ENCODE assay signal across 1 cellular context in genomic region chr20:34825530-34826362, GRCh38.
A peak's percentile ranks its signal among the peaks of the same experiment; 100 is the strongest.
TF ChIP-seq lines count a peak whose summit lies in the region.

Gene NCOA6, minus strand, starts transcription at chr20:34825651. Its CDS starts 43,296 bp downstream, at chr20:34782355.

TF ChIP-seq in HepG2, 621 proteins besides CTCF, POLR2A, EP300 and RAD21 (continued from another document and continues in another):
- no peak for TF ChIP-seq ZNF318 (CRISPR knock-in tag; IDR thresholded peaks at IDR 0.05)
- no peak for TF ChIP-seq TEF (CRISPR knock-in tag; IDR thresholded peaks at IDR 0.05)
- TF ChIP-seq ZSCAN20 (CRISPR knock-in tag; IDR thresholded peaks at IDR 0.05; ENCODE audit: borderline replicate concordance), result no peak
- no peak for TF ChIP-seq MED13 (CRISPR knock-in tag; IDR thresholded peaks at IDR 0.05)
- no peak for TF ChIP-seq ZNF407 (CRISPR knock-in tag; IDR thresholded peaks at IDR 0.05; ENCODE audit: not compliant biosample characterization)
- no peak for TF ChIP-seq THAP9 (CRISPR knock-in tag; IDR thresholded peaks at IDR 0.05; ENCODE audit: borderline replicate concordance)
- TF ChIP-seq ATF6 (CRISPR knock-in tag; conservative IDR thresholded peaks at IDR 0.05), result no peak; the same call in 1 of the 2 replicates
- TF ChIP-seq CENPX (CRISPR knock-in tag; IDR thresholded peaks at IDR 0.05), result no peak
- TF ChIP-seq ZBTB21 (CRISPR knock-in tag; IDR thresholded peaks at IDR 0.05), result no peak
- TF ChIP-seq ZFX (CRISPR knock-in tag; IDR thresholded peaks at IDR 0.05; ENCODE audit: low read depth), result peak; percentile 28; the same call in 1 of the 2 replicates
- TF ChIP-seq POLR2G (IDR thresholded peaks at IDR 0.05; ENCODE audit: low read depth, low read length), result peak; percentile 88
- no peak for TF ChIP-seq ZNF670 (CRISPR knock-in tag; IDR thresholded peaks at IDR 0.05; ENCODE audit: borderline replicate concordance)
- no peak for TF ChIP-seq TCF7L2 (IDR thresholded peaks at IDR 0.05; ENCODE audit: low read depth, low read length)
- no peak for TF ChIP-seq RNF2 (conservative IDR thresholded peaks at IDR 0.05; ENCODE audit: low read depth)
- TF ChIP-seq DNMT1 (CRISPR knock-in tag; IDR thresholded peaks at IDR 0.05), result no peak
- no peak for TF ChIP-seq IRF1 (CRISPR knock-in tag; IDR thresholded peaks at IDR 0.05; ENCODE audit: low read depth)
- TF ChIP-seq MAX (IDR thresholded peaks at IDR 0.05), result peak; percentile 83
- TF ChIP-seq ZNF101 (CRISPR knock-in tag; IDR thresholded peaks at IDR 0.05; ENCODE audit: borderline replicate concordance, low read depth), result no peak
- peak; percentile 76 for TF ChIP-seq E2F1 (CRISPR knock-in tag; IDR thresholded peaks at IDR 0.05)
- peak; percentile 93 for TF ChIP-seq RCOR2 (CRISPR knock-in tag; IDR thresholded peaks at IDR 0.05)
- no peak for TF ChIP-seq ZSCAN22 (CRISPR knock-in tag; IDR thresholded peaks at IDR 0.05)
- TF ChIP-seq GLMP (CRISPR knock-in tag; IDR thresholded peaks at IDR 0.05; ENCODE audit: borderline replicate concordance), result no peak
- no peak for TF ChIP-seq ZNF451 (CRISPR knock-in tag; IDR thresholded peaks at IDR 0.05)
- TF ChIP-seq ZNF292 (CRISPR knock-in tag; IDR thresholded peaks at IDR 0.05; ENCODE audit: borderline replicate concordance, low read depth), result peak; percentile 48; the same call in 1 of the 2 replicates
- TF ChIP-seq ZNF382 (CRISPR knock-in tag; IDR thresholded peaks at IDR 0.05; ENCODE audit: borderline replicate concordance), result no peak
- no peak; the same call in none of the 2 replicates for TF ChIP-seq MAZ (IDR thresholded peaks at IDR 0.05; ENCODE audit: borderline replicate concordance, low read depth, low read length)
- TF ChIP-seq MAZ (CRISPR knock-in tag; IDR thresholded peaks at IDR 0.05; ENCODE audit: low read depth), result no peak; the same call in 1 of the 2 replicates
